In the genomic region with DNA sequence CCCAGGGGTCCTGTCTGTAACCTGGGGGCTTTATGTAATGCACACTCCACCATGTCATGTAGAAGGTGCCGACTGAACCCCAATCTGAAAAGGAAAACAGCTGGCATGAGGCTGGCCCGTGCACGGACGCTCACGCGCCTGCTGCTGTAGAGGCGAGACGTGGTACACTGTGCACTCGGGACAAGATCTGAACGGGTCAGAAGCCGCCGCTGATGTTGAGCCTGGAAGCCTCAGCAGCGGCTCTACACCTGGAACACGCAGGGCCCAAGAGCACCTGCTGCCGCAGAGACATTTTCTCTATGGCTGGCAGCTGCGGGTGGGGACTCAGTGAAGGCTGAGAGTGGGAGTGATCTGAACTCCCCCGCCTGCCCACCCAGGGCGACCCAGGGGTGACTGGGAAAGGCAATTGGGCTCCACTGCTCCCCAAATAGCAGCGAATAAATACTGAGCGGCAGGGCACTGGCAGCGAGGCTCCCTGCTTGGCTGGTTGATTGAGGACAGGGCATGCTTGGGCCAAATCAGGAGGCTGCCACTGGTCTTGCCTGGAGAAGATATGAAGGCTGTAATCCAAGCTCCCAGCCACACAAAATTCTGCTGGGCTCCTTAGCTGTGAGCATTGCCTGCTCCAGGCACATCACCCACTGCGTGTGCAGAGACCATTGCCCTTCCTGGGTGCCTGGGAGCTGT, we compare ENCODE assay signal across 24 cellular contexts. TPM values are rescaled to one million over a fixed set of nuclear protein-coding genes. Genes with fewer than 3 reads are reported as not detected.
DNase-seq lines count a peak whose midpoint lies in the region; ATAC-seq and TF ChIP-seq lines count a peak whose summit lies in the region.
"Had no signal": no experiment of that assay in that cellular context is flagged by ENCODE, and none has a peak within 500 bp of the region (broad histone marks: within the 10 kb centered on the region; RNA-seq: fewer than 3 reads in every experiment).

No MANE protein-coding gene starts in this region.

- no peak overlapping the region for H3K27ac ChIP-seq in CD4-positive, alpha-beta T cell (ENCODE audit: low read depth, low read length)
- H3K27ac ChIP-seq in RWPE2 (ENCODE audit: poor library complexity, severe bottlenecking) (no peak overlapping the region), rectal smooth muscle tissue (ENCODE audit: low read depth, low read length) (peak overlapping the region; percentile 26)

- H3K4me3 Mint-ChIP-seq in CD4-positive, alpha-beta T cell, result peak overlapping the region; percentile 45
- H3K4me3 Mint-ChIP-seq in activated CD8-positive, alpha-beta T cell treated with anti-CD3 and anti-CD28 coated beads, Interleukin-2, amount 10 ng/mL, durations not matched to agents 7 days and 5 days, result no peak overlapping the region

- H3K27me3 Mint-ChIP-seq in CD4-positive, alpha-beta T cell, result peaks cover 4% of the 10 kb centered on the region
- no peaks in the 10 kb centered on the region for H3K27me3 Mint-ChIP-seq in activated CD8-positive, alpha-beta T cell treated with anti-CD3 and anti-CD28 coated beads, Interleukin-2, amount 10 ng/mL, durations not matched to agents 7 days and 5 days (ENCODE audit: low read depth)
- H3K27me3 Mint-ChIP-seq: activated CD4-positive, alpha-beta memory T cell treated with anti-CD3 and anti-CD28 coated beads, Interleukin-2, amount 10 ng/mL, durations not matched to agents 7 days and 5 days; T-cell had no signal

- POLR2A ChIA-PET in CD4-positive, alpha-beta T cell (lab: Charles Lee), result interaction anchor here (0.7 kb wide), 1 partner anchor 8 kb away, joined by 3 read pairs; no protein-coding TSS in a partner anchor
- POLR2A ChIA-PET in activated CD8-positive, alpha-beta T cell treated with anti-CD3 and anti-CD28 coated beads, Interleukin-2, amount 10 ng/mL, durations not matched to agents 7 days and 5 days (lab: Charles Lee), result no interaction called here

- no peak overlapping the region for H3K4me3 ChIP-seq in RWPE2 (ENCODE audit: severe bottlenecking)
- H3K4me3 ChIP-seq in rectal smooth muscle tissue (ENCODE audit: low read length), result no peak overlapping the region
- H3K4me3 ChIP-seq: lung had no signal

- ATAC-seq in CD4-positive, alpha-beta T cell (ENCODE audit: poor library complexity), result no peak
- peak; percentile 3; the same call in 2 of the 3 replicates for ATAC-seq in RWPE2 (ENCODE audit: low read depth)
- ATAC-seq in left ventricle myocardium superior, result peak; percentile 55
- ATAC-seq in activated CD8-positive, alpha-beta T cell treated with anti-CD3 and anti-CD28 coated beads, Interleukin-2, amount 10 ng/mL, durations not matched to agents 7 days and 5 days, result no peak
- ATAC-seq: HCT116, PC-3, T-cell had no signal

- no peak for DNase-seq in CD4-positive, alpha-beta T cell
- DNase-seq in RWPE2 (ENCODE audit: low spot score) (peak; percentile 83), left ventricle myocardium superior (no peak), NCI-H128 (lab: John Stamatoyannopoulos, UW; ENCODE audit: unreplicated experiment) (no peak), DMS153 (lab: John Stamatoyannopoulos, UW) (no peak)
- no peak for DNase-seq in activated CD8-positive, alpha-beta T cell treated with anti-CD3 and anti-CD28 coated beads, Interleukin-2, amount 10 ng/mL, durations not matched to agents 7 days and 5 days
- DNase-seq: activated CD4-positive, alpha-beta memory T cell treated with anti-CD3 and anti-CD28 coated beads, Interleukin-2, amount 10 ng/mL, durations not matched to agents 7 days and 5 days; activated CD4-positive, CD25-positive, alpha-beta regulatory T cell treated with anti-CD3 and anti-CD28 coated beads, Interleukin-2, amount 50 U/mL, for 72 hours; activated naive CD4-positive, alpha-beta T cell; activated T-cell treated with anti-CD3 and anti-CD28 coated beads, Interleukin-2, amount 50 U/mL, for 1 hour; amniotic stem cell; islet precursor cell; MM.1S; NCI-H1436; NCI-H2107; occipital lobe; PC-3; stimulated activated CD4-positive, alpha-beta T cell treated with anti-CD3 and anti-CD28 coated beads, Interleukin-4, amount 100 ng/mL, for 1 hour; stimulated activated naive CD4-positive, alpha-beta T cell; T-cell had no signal

- H3K4me1 ChIP-seq in RWPE2 (ENCODE audit: insufficient read depth, poor library complexity, severe bottlenecking) (peaks cover 14% of the 10 kb centered on the region), rectal smooth muscle tissue (ENCODE audit: control insufficient read depth, insufficient read depth, low read length) (peaks cover 10% of the 10 kb centered on the region)

- H3K36me3 ChIP-seq in RWPE2 (ENCODE audit: low read depth), result peaks cover 56% of the 10 kb centered on the region
- peaks cover 18% of the 10 kb centered on the region for H3K36me3 ChIP-seq in rectal smooth muscle tissue (ENCODE audit: control insufficient read depth, insufficient read depth, low read length)

- no peaks in the 10 kb centered on the region for H3K9me3 ChIP-seq in CD4-positive, alpha-beta T cell (ENCODE audit: control insufficient read depth, low read length)
- H3K9me3 ChIP-seq in RWPE2 (ENCODE audit: severe bottlenecking), result no peaks in the 10 kb centered on the region

- peak overlapping the region; percentile 27 for H3K27ac Mint-ChIP-seq in CD4-positive, alpha-beta T cell
- H3K27ac Mint-ChIP-seq in activated CD8-positive, alpha-beta T cell treated with anti-CD3 and anti-CD28 coated beads, Interleukin-2, amount 10 ng/mL, durations not matched to agents 7 days and 5 days, result no peak overlapping the region
- H3K27ac Mint-ChIP-seq: activated CD4-positive, alpha-beta memory T cell treated with anti-CD3 and anti-CD28 coated beads, Interleukin-2, amount 10 ng/mL, durations not matched to agents 7 days and 5 days had no signal

- peaks cover 42% of the 10 kb centered on the region for H3K36me3 Mint-ChIP-seq in CD4-positive, alpha-beta T cell (ENCODE audit: low read depth)
- H3K36me3 Mint-ChIP-seq in activated CD8-positive, alpha-beta T cell treated with anti-CD3 and anti-CD28 coated beads, Interleukin-2, amount 10 ng/mL, durations not matched to agents 7 days and 5 days (ENCODE audit: low read depth), result peaks cover 31% of the 10 kb centered on the region

- H3K27me3 ChIP-seq in CD4-positive, alpha-beta T cell (ENCODE audit: control insufficient read depth, insufficient read depth, low read length), result no peaks in the 10 kb centered on the region
- no peaks in the 10 kb centered on the region for H3K27me3 ChIP-seq in RWPE2 (ENCODE audit: insufficient read depth, poor library complexity, severe bottlenecking)
- H3K27me3 ChIP-seq in rectal smooth muscle tissue (ENCODE audit: control insufficient read depth, insufficient read depth, low read length), result no peaks in the 10 kb centered on the region

- H3K9ac ChIP-seq in rectal smooth muscle tissue (ENCODE audit: low read length), result no peak overlapping the region

- no peaks in the 10 kb centered on the region for H3K9me3 Mint-ChIP-seq in CD4-positive, alpha-beta T cell
- H3K9me3 Mint-ChIP-seq in activated CD8-positive, alpha-beta T cell treated with anti-CD3 and anti-CD28 coated beads, Interleukin-2, amount 10 ng/mL, durations not matched to agents 7 days and 5 days (ENCODE audit: insufficient read depth), result no peaks in the 10 kb centered on the region
- H3K9me3 Mint-ChIP-seq: activated CD4-positive, alpha-beta memory T cell treated with anti-CD3 and anti-CD28 coated beads, Interleukin-2, amount 10 ng/mL, durations not matched to agents 7 days and 5 days; T-cell had no signal

- CTCF ChIA-PET in CD4-positive, alpha-beta T cell (lab: Charles Lee), result no interaction called here
- CTCF ChIA-PET in activated CD8-positive, alpha-beta T cell treated with anti-CD3 and anti-CD28 coated beads, Interleukin-2, amount 10 ng/mL, durations not matched to agents 7 days and 5 days (lab: Charles Lee), result no interaction called here

- no peak for TF ChIP-seq CTCF in CD4-positive, alpha-beta T cell (IDR thresholded peaks at IDR 0.05)
- TF ChIP-seq CTCF in RWPE2 (IDR thresholded peaks at IDR 0.05; ENCODE audit: poor library complexity, severe bottlenecking), result no peak

- peaks cover 38% of the 10 kb centered on the region for H3K4me1 Mint-ChIP-seq in CD4-positive, alpha-beta T cell (ENCODE audit: low read depth)
- peaks cover 42% of the 10 kb centered on the region for H3K4me1 Mint-ChIP-seq in activated CD8-positive, alpha-beta T cell treated with anti-CD3 and anti-CD28 coated beads, Interleukin-2, amount 10 ng/mL, durations not matched to agents 7 days and 5 days (ENCODE audit: low read depth)

- intact Hi-C loops in CD4-positive, alpha-beta T cell (cut with DNase I, micrococcal nuclease), result no loop called here
- intact Hi-C loops in left ventricle myocardium superior (cut with micrococcal nuclease), result loop anchor here (10.0 kb wide), 1 partner anchor 137 kb away; no protein-coding TSS in a partner anchor

RNA-seq across cellular contexts. Expression of gene OGFR, which starts 2.5 kb away (rescaled TPM):
- total RNA-seq in CD4-positive, alpha-beta T cell, result 10 to 100 TPM; 54.5 to 56.0 TPM
- total RNA-seq in left ventricle myocardium superior, result 21.0 TPM
- total RNA-seq in activated CD8-positive, alpha-beta T cell treated with anti-CD3 and anti-CD28 coated beads, Interleukin-2, amount 10 ng/mL, durations not matched to agents 7 days and 5 days, result 10 to 100 TPM; 67.0 to 76.6 TPM

RNA-seq across cellular contexts. Expression of gene MRGBP, which starts 5.9 kb away (rescaled TPM):
- 1 to 10 TPM; 7.4 to 7.9 TPM for total RNA-seq in CD4-positive, alpha-beta T cell
- total RNA-seq in left ventricle myocardium superior, result 11.1 TPM
- 10 to 100 TPM; 18.3 to 19.2 TPM for total RNA-seq in activated CD8-positive, alpha-beta T cell treated with anti-CD3 and anti-CD28 coated beads, Interleukin-2, amount 10 ng/mL, durations not matched to agents 7 days and 5 days

RNA-seq across cellular contexts. Expression of gene COL9A3, which starts 14.7 kb away (rescaled TPM):
- total RNA-seq in CD4-positive, alpha-beta T cell, result not detected
- total RNA-seq in left ventricle myocardium superior, result 2.9 TPM
- not detected for total RNA-seq in activated CD8-positive, alpha-beta T cell treated with anti-CD3 and anti-CD28 coated beads, Interleukin-2, amount 10 ng/mL, durations not matched to agents 7 days and 5 days
- total RNA-seq: activated CD4-positive, alpha-beta memory T cell treated with anti-CD3 and anti-CD28 coated beads, Interleukin-2, amount 10 ng/mL, durations not matched to agents 7 days and 5 days; bronchial epithelial cell had no signal

RNA-seq across cellular contexts. Expression of gene TCFL5, which starts 59.5 kb away (rescaled TPM):
- 1 to 10 TPM; 5.9 to 6.3 TPM for total RNA-seq in CD4-positive, alpha-beta T cell
- total RNA-seq in left ventricle myocardium superior, result 6.1 TPM
- total RNA-seq in activated CD8-positive, alpha-beta T cell treated with anti-CD3 and anti-CD28 coated beads, Interleukin-2, amount 10 ng/mL, durations not matched to agents 7 days and 5 days, result 1 to 10 TPM; 7.9 to 9.6 TPM

Comparison
In these comparisons a context has a peak if more than half of its experiments do, and no peak if none do; other contexts are left out.
1. ATAC-seq: peak in RWPE2 (single experiment) and left ventricle myocardium superior (single experiment); none in CD4-positive, alpha-beta T cell (single experiment) and activated CD8-positive, alpha-beta T cell treated with anti-CD3 and anti-CD28 coated beads, Interleukin-2, amount 10 ng/mL, durations not matched to agents 7 days and 5 days (single experiment).